ENCODE assay signal across 8 cellular contexts in the genomic region with DNA sequence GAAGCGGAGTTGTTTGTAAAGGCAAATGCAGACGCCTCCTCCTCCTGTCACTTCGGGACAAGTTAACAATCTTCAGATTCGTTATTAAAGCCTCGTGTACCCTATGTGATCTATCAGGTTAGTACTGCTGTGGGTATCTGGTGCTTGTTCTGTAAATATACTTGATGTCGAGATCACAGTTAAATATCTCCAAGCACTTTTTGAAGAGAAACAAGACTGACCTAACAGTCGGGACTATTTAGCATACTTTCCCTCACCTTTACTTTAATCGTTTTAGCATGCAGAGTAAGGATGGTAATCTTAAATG. TPM values are rescaled to one million over a fixed set of nuclear protein-coding genes. Genes with fewer than 3 reads are reported as not detected.
DNase-seq lines count a peak whose midpoint lies in the region; ATAC-seq lines count a peak whose summit lies in the region.

No MANE protein-coding gene starts in this region.

- H3K27ac Mint-ChIP-seq in activated CD4-positive, alpha-beta T cell treated with anti-CD3 and anti-CD28 coated beads, Interleukin-2, amount 10 ng/mL, durations not matched to agents 24 days and 14 days = peak overlapping the region; percentile 95
- H3K27ac Mint-ChIP-seq in activated naive CD4-positive, alpha-beta T cell treated with anti-CD3 and anti-CD28 coated beads, Interleukin-2, amount 50 U/mL, for 72 hours = peak overlapping the region; percentile 93 to 96

- H3K4me1 Mint-ChIP-seq in activated CD4-positive, alpha-beta T cell treated with anti-CD3 and anti-CD28 coated beads, Interleukin-2, amount 10 ng/mL, durations not matched to agents 24 days and 14 days = peaks cover 22% of the 10 kb centered on the region

- intact Hi-C loops in activated CD4-positive, alpha-beta T cell treated with anti-CD3 and anti-CD28 coated beads, Interleukin-2, amount 10 ng/mL, durations not matched to agents 24 days and 14 days (cut with micrococcal nuclease) = loop anchor here (1.0 to 2.0 kb wide), 4 partner anchors 239 to 1284 kb away; a partner anchor contains a TSS

- peaks cover 6% of the 10 kb centered on the region for H3K9me3 Mint-ChIP-seq in activated CD4-positive, alpha-beta T cell treated with anti-CD3 and anti-CD28 coated beads, Interleukin-2, amount 10 ng/mL, durations not matched to agents 24 days and 14 days
- peaks cover 0 to 5% of the 10 kb centered on the region in 2 donors for H3K9me3 Mint-ChIP-seq in activated naive CD4-positive, alpha-beta T cell treated with anti-CD3 and anti-CD28 coated beads, Interleukin-2, amount 50 U/mL, for 72 hours

- DNase-seq in activated CD4-positive, alpha-beta T cell treated with anti-CD3 and anti-CD28 coated beads, Interleukin-2, amount 10 ng/mL, durations not matched to agents 24 days and 14 days = no peak
- DNase-seq in activated CD4-positive, alpha-beta T cell treated with anti-CD3 and anti-CD28 coated beads, Interleukin-2, amount 50 U/mL, for 48 hours = no peak
- DNase-seq in activated naive CD4-positive, alpha-beta T cell treated with anti-CD3 and anti-CD28 coated beads, Interleukin-2, amount 50 U/mL, for 72 hours (ENCODE audit: low spot score in 2 of 2) = no peak
- DNase-seq in kidney glomerular epithelial cell (lab: John Stamatoyannopoulos, UW) = peak; percentile 48
- DNase-seq in ACHN = no peak
- no peak for DNase-seq in SIG-M5 (lab: John Stamatoyannopoulos, UW)

- ATAC-seq in activated naive CD4-positive, alpha-beta T cell treated with anti-CD3 and anti-CD28 coated beads, Interleukin-2, amount 50 U/mL, for 72 hours = no peak
- ATAC-seq in GM21423 (IDR thresholded peaks at IDR 0.05; ENCODE audit: unreplicated experiment) = no peak

- in situ Hi-C loops in ACHN (cut with HindIII; ENCODE audit: low pct_ligation_motif_present, low pct_unique_long_range_greater_than_20kb, low sequenced_read_pairs) = no loop called here

- peaks cover 20% of the 10 kb centered on the region for H3K27me3 Mint-ChIP-seq in activated CD4-positive, alpha-beta T cell treated with anti-CD3 and anti-CD28 coated beads, Interleukin-2, amount 10 ng/mL, durations not matched to agents 24 days and 14 days

- peak overlapping the region; percentile 96 for H3K4me3 Mint-ChIP-seq in activated CD4-positive, alpha-beta T cell treated with anti-CD3 and anti-CD28 coated beads, Interleukin-2, amount 10 ng/mL, durations not matched to agents 24 days and 14 days

- H3K27ac ChIP-seq in temporal lobe (ENCODE audit: low read depth, low read length) = peak overlapping the region; percentile 53

- peaks cover 25% of the 10 kb centered on the region for H3K36me3 Mint-ChIP-seq in activated CD4-positive, alpha-beta T cell treated with anti-CD3 and anti-CD28 coated beads, Interleukin-2, amount 10 ng/mL, durations not matched to agents 24 days and 14 days (ENCODE audit: low read depth)
- peaks cover 14 to 19% of the 10 kb centered on the region in 2 donors for H3K36me3 Mint-ChIP-seq in activated naive CD4-positive, alpha-beta T cell treated with anti-CD3 and anti-CD28 coated beads, Interleukin-2, amount 50 U/mL, for 72 hours

RNA-seq across cellular contexts. Expression of a gene that starts 0.7 kb away (rescaled TPM):
- total RNA-seq in activated CD4-positive, alpha-beta T cell treated with anti-CD3 and anti-CD28 coated beads, Interleukin-2, amount 10 ng/mL, durations not matched to agents 24 days and 14 days = 15.4 and 17.1 TPM in 2 replicates
- 10 to 100 TPM; 15.5 to 21.4 TPM for total RNA-seq in activated naive CD4-positive, alpha-beta T cell treated with anti-CD3 and anti-CD28 coated beads, Interleukin-2, amount 50 U/mL, for 72 hours
- 25.1 TPM for total RNA-seq in temporal lobe

RNA-seq across cellular contexts. Expression of a gene that starts 45.8 kb away (rescaled TPM):
- not detected in 2 replicates for total RNA-seq in activated CD4-positive, alpha-beta T cell treated with anti-CD3 and anti-CD28 coated beads, Interleukin-2, amount 10 ng/mL, durations not matched to agents 24 days and 14 days
- not detected for total RNA-seq in activated naive CD4-positive, alpha-beta T cell treated with anti-CD3 and anti-CD28 coated beads, Interleukin-2, amount 50 U/mL, for 72 hours
- total RNA-seq in temporal lobe = 19.4 TPM

Comparison
In these comparisons a context has a peak if more than half of its experiments do, and no peak if none do; other contexts are left out.
1. RNA of a gene that starts 45.8 kb away (total RNA-seq): 19.4 TPM in temporal lobe (single experiment); not detected in activated naive CD4-positive, alpha-beta T cell treated with anti-CD3 and anti-CD28 coated beads, Interleukin-2, amount 50 U/mL, for 72 hours and not detected in activated CD4-positive, alpha-beta T cell treated with anti-CD3 and anti-CD28 coated beads, Interleukin-2, amount 10 ng/mL, durations not matched to agents 24 days and 14 days; every median in the first group is over 10 times any median in the second.